ENCODE assay signal across 1 cellular context in genomic region chr16:88462396-88462795, GRCh38.
TF ChIP-seq lines count a peak whose summit lies in the region.

No MANE protein-coding gene starts in this region.

TF ChIP-seq in GM23338, 12 proteins besides CTCF, POLR2A, EP300 and RAD21 (continued from another document):
- TF ChIP-seq ZNF462 (CRISPR knock-in tag; IDR thresholded peaks at IDR 0.05): no peak
- no peak for TF ChIP-seq ZNF114 (CRISPR knock-in tag; IDR thresholded peaks at IDR 0.05)
- TF ChIP-seq JUNB (IDR thresholded peaks at IDR 0.05; ENCODE audit: unreplicated experiment): no peak
- no peak for TF ChIP-seq REST (IDR thresholded peaks at IDR 0.05; ENCODE audit: unreplicated experiment)
- TF ChIP-seq STAT1 (IDR thresholded peaks at IDR 0.05; ENCODE audit: unreplicated experiment): no peak
- TF ChIP-seq NANOG (IDR thresholded peaks at IDR 0.05; ENCODE audit: borderline replicate concordance): no peak
- no peak for TF ChIP-seq ETS1 (IDR thresholded peaks at IDR 0.05)
- TF ChIP-seq EZH2phosphoT487 (IDR thresholded peaks at IDR 0.05; ENCODE audit: unreplicated experiment): no peak
- no peak for TF ChIP-seq ZNF331 (CRISPR knock-in tag; IDR thresholded peaks at IDR 0.05; ENCODE audit: low read depth)
- no peak for TF ChIP-seq EZH2 (IDR thresholded peaks at IDR 0.05; ENCODE audit: low read depth, unreplicated experiment)
